Comparison of ENCODE assay signal across 23 cellular contexts in genomic region chr1:38332649-38333310, GRCh38.
"Had no signal": no experiment of that assay in that cellular context is flagged by ENCODE, and none has a peak within 500 bp of the region (broad histone marks: within the 10 kb centered on the region; RNA-seq: fewer than 3 reads in every experiment).

No MANE protein-coding gene starts in this region.

- ATAC-seq: activated CD8-positive, alpha-beta memory T cell treated with anti-CD3 and anti-CD28 coated beads, Interleukin-2, amount 10 ng/mL, durations not matched to agents 7 days and 5 days had no signal

- FAIRE-seq: astrocyte, TTC549 had no signal

- H3K4me3 ChIP-seq: cardiac muscle cell, SJCRH30 had no signal

- DNase-seq: activated B cell treated with CpG ODN at 0.5 μM for 24 hours; activated CD4-positive, alpha-beta T cell treated with anti-CD3 and anti-CD28 coated beads for 1 hour; activated CD4-positive, alpha-beta T cell treated with anti-CD3 and anti-CD28 coated beads, Interleukin-2, amount 10 ng/mL, durations not matched to agents 24 days and 14 days; activated CD4-positive, alpha-beta T cell treated with anti-CD3 and anti-CD28 coated beads, Interleukin-2, amount 50 U/mL, for 48 hours; activated CD8-positive, alpha-beta memory T cell treated with anti-CD3 and anti-CD28 coated beads, Interleukin-2, amount 10 ng/mL, durations not matched to agents 7 days and 5 days; activated effector memory CD4-positive, alpha-beta T cell treated with Interleukin-2 at 50 U/mL for 16 hours; activated naive CD4-positive, alpha-beta T cell; activated T-cell treated with anti-CD3 and anti-CD28 coated beads, Interleukin-2, amount 50 U/mL, for 24 hours; amygdala; MM.1S; NCI-H1092 treated with DMSO at 0.1 percent for 48 hours; NCI-H1436; NCI-H1694 treated with DMSO at 0.1 percent for 48 hours; NCI-H2029 treated with DMSO at 0.1 percent for 48 hours; NCI-H510A treated with DMSO at 0.1 percent for 48 hours; NCI-H69; NK-92 treated with Interleukin-12 subunit alpha and Interleukin-12 subunit beta, amount 100 ng/mL, for 24 hours; SJCRH30; SK-N-SH; SW 1271 had no signal

- H3K9ac ChIP-seq: SK-N-SH had no signal

- H3K4me1 ChIP-seq: SJCRH30 had no signal

- H3K27ac ChIP-seq: cardiac muscle cell, SJCRH30 had no signal

- H3K4me2 ChIP-seq: SK-N-SH had no signal

- H3K9me3 ChIP-seq: SJCRH30, SK-N-SH had no signal

- H3K27me3 ChIP-seq: cardiac muscle cell, SJCRH30 had no signal

- H3K36me3 ChIP-seq: cardiac muscle cell, SJCRH30 had no signal
